11 cellular contexts compared by ENCODE assay signal in the genomic region with DNA sequence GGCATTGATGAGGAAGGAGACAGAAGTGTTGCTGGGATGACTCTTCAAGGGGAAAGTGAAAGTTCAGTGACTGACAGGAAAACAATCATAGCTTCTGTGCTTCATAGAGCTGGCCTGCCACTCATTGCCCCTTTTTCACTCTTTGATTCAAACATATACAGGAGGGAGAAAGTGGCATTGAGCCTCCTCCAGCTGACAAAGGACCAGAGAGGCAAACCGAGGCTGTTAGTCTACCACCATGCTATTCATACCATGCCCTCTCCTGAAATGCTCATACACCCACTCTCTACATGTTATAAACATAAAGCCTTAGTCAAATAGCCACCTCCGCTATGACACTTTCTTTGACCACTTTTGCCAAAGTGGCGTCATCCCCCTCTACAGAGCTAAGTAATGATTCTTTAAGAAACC.
A peak's percentile ranks its signal among the peaks of the same experiment; 100 is the strongest.
DNase-seq lines count a peak whose midpoint lies in the region; ATAC-seq and TF ChIP-seq lines count a peak whose summit lies in the region.
"Had no signal": no experiment of that assay in that cellular context is flagged by ENCODE, and none has a peak within 500 bp of the region (broad histone marks: within the 10 kb centered on the region; RNA-seq: fewer than 3 reads in every experiment).

No MANE protein-coding gene starts in this region.

- no peaks in the 10 kb centered on the region for H3K36me3 Mint-ChIP-seq in mesothelial cell of epicardium
- H3K36me3 Mint-ChIP-seq: activated naive CD4-positive, alpha-beta T cell treated with anti-CD3 and anti-CD28 coated beads, Interleukin-2, amount 10 ng/mL, durations not matched to agents 7 days and 5 days had no signal

- no peak for DNase-seq in mesothelial cell of epicardium (ENCODE audit: low spot score in 2 of 2, unreplicated experiment in 2 of 2)
- no peak for DNase-seq in activated CD4-positive, alpha-beta T cell treated with anti-CD3 and anti-CD28 coated beads for 48 hours
- no peak for DNase-seq in retina
- no peak for DNase-seq in NCI-H187 treated with DMSO at 0.1 percent for 48 hours (lab: John Stamatoyannopoulos, UW)
- DNase-seq in NCI-H510A treated with DMSO at 0.1 percent for 48 hours (lab: John Stamatoyannopoulos, UW), result no peak
- DNase-seq: activated naive CD4-positive, alpha-beta T cell treated with anti-CD3 and anti-CD28 coated beads, Interleukin-2, amount 10 ng/mL, durations not matched to agents 7 days and 5 days; hippocampal formation; NCI-H1092 had no signal

- H3K4me3 Mint-ChIP-seq in mesothelial cell of epicardium, result no peak overlapping the region
- H3K4me3 Mint-ChIP-seq: activated naive CD4-positive, alpha-beta T cell treated with anti-CD3 and anti-CD28 coated beads, Interleukin-2, amount 10 ng/mL, durations not matched to agents 7 days and 5 days had no signal

- H3K27ac Mint-ChIP-seq in mesothelial cell of epicardium, result peak overlapping the region; percentile 32
- H3K27ac Mint-ChIP-seq: activated naive CD4-positive, alpha-beta T cell treated with anti-CD3 and anti-CD28 coated beads, Interleukin-2, amount 10 ng/mL, durations not matched to agents 7 days and 5 days had no signal

- peaks cover under 1% of the 10 kb centered on the region for H3K9me3 Mint-ChIP-seq in mesothelial cell of epicardium
- H3K9me3 Mint-ChIP-seq: activated naive CD4-positive, alpha-beta T cell treated with anti-CD3 and anti-CD28 coated beads, Interleukin-2, amount 10 ng/mL, durations not matched to agents 7 days and 5 days had no signal

- H3K27me3 Mint-ChIP-seq in mesothelial cell of epicardium (ENCODE audit: low read depth), result no peaks in the 10 kb centered on the region
- H3K27me3 Mint-ChIP-seq: activated naive CD4-positive, alpha-beta T cell treated with anti-CD3 and anti-CD28 coated beads, Interleukin-2, amount 10 ng/mL, durations not matched to agents 7 days and 5 days had no signal

- ATAC-seq in GM18861 (IDR thresholded peaks at IDR 0.05; ENCODE audit: unreplicated experiment), result peak; percentile 76
- ATAC-seq in GM21528 (IDR thresholded peaks at IDR 0.05; ENCODE audit: low FRiP score, unreplicated experiment), result peak; percentile 86
- peak; percentile 82 for ATAC-seq in HG03103 (IDR thresholded peaks at IDR 0.05; ENCODE audit: low read depth, unreplicated experiment)

- H3K4me1 Mint-ChIP-seq in mesothelial cell of epicardium, result peaks cover 41% of the 10 kb centered on the region
- H3K4me1 Mint-ChIP-seq: activated naive CD4-positive, alpha-beta T cell treated with anti-CD3 and anti-CD28 coated beads, Interleukin-2, amount 10 ng/mL, durations not matched to agents 7 days and 5 days had no signal

- TF ChIP-seq CTCF in mesothelial cell of epicardium (IDR thresholded peaks at IDR 0.05; ENCODE audit: unreplicated experiment), result no peak
